ENCODE assay signal across 1 cellular context in the genomic region with DNA sequence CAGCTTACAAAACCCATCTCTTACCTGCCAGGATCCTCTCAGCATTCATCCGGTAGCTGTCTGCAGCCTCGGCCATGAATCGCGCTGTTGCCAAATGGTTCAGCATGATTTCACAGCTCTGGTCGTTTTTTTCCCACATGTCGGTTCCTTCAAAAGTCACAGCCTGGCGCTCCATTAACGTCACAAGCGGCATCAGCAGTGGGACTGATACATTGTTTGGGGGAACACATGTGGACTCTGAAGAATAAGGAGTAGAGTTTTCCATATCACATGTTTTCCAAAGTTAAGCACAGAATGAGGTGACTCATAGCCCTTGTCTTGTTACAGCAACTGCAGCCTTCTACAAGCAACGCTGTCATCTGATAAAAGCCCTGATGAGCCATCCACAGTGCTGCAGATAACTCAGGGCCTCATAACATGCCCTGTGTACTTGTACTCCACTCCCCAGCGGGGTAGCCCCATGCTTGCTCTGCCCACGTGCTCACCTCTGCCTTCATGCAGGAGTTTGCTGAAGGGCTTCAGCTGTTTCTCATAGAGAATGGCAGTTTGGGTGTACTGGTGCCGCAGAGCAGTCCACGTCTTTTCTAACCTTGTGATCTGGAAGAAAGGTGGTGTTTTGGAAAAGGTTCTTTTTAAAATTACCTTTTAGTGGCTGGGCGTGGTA.
A peak's percentile ranks its signal among the peaks of the same experiment; 100 is the strongest.
TF ChIP-seq lines count a peak whose summit lies in the region.

No MANE protein-coding gene starts in this region.

TF ChIP-seq in K562, 482 proteins besides CTCF, POLR2A, EP300 and RAD21 (continued from another document and continues in another):
- TF ChIP-seq, protein P1, sequence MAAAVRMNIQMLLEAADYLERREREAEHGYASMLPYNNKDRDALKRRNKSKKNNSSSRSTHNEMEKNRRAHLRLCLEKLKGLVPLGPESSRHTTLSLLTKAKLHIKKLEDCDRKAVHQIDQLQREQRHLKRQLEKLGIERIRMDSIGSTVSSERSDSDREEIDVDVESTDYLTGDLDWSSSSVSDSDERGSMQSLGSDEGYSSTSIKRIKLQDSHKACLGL (CRISPR knock-in tag; IDR thresholded peaks at IDR 0.05; ENCODE audit: borderline replicate concordance, poor library complexity, severe bottlenecking), result peak; percentile 53
- TF ChIP-seq DACH1 (IDR thresholded peaks at IDR 0.05; ENCODE audit: partially characterized antibody) (peak; percentile 77), C11orf30 (IDR thresholded peaks at IDR 0.05; ENCODE audit: low read depth) (0 out of 2 replicates have a peak, but pooled peaks have one; percentile 12), NR2C1 (IDR thresholded peaks at IDR 0.05) (no peak; the same call in 1 of the 2 replicates), NR2C1 (tag; IDR thresholded peaks at IDR 0.05) (0 out of 2 replicates have a peak, but pooled peaks have one; percentile 29), ESRRA (IDR thresholded peaks at IDR 0.05; ENCODE audit: borderline replicate concordance, low read depth) (peak; percentile 47; the same call in 1 of the 2 replicates), FOXA3 (CRISPR knock-in tag; conservative IDR thresholded peaks at IDR 0.05 in 1 of 2, IDR thresholded peaks at IDR 0.05 in 1 of 2) (peak; percentile 78 to 89), IRF2 (CRISPR knock-in tag; IDR thresholded peaks at IDR 0.05) (no peak), ZNF175 (CRISPR knock-in tag; IDR thresholded peaks at IDR 0.05; ENCODE audit: low read depth) (peak; percentile 99), L3MBTL2 (IDR thresholded peaks at IDR 0.05) (peak; percentile 98), KDM1A (IDR thresholded peaks at IDR 0.05) (peak; percentile 85 to 86), NCOA1 (IDR thresholded peaks at IDR 0.05; ENCODE audit: low read depth) (peak; percentile 83), ZBTB8A (IDR thresholded peaks at IDR 0.05; ENCODE audit: partially characterized antibody) (no peak), MXI1 (IDR thresholded peaks at IDR 0.05; ENCODE audit: low read depth, low read length) (peak; percentile 87), CREM (IDR thresholded peaks at IDR 0.05; ENCODE audit: low read depth) (peak; percentile 94), ZNF354B (CRISPR knock-in tag; IDR thresholded peaks at IDR 0.05) (peak; percentile 32; the same call in 1 of the 2 replicates), CREB1 (IDR thresholded peaks at IDR 0.05) (peak; percentile 92), CREB1 (CRISPR knock-in tag; IDR thresholded peaks at IDR 0.05) (peak; percentile 65; the same call in 1 of the 2 replicates), KLF6 (CRISPR knock-in tag; IDR thresholded peaks at IDR 0.05; ENCODE audit: borderline replicate concordance) (peak; percentile 39; the same call in 1 of the 2 replicates), ZNF57 (CRISPR knock-in tag; IDR thresholded peaks at IDR 0.05) (peak; percentile 16; the same call in 1 of the 2 replicates), MTA1 (IDR thresholded peaks at IDR 0.05; ENCODE audit: borderline replicate concordance) (peak; percentile 89), NEUROD1 (IDR thresholded peaks at IDR 0.05; ENCODE audit: borderline replicate concordance, low read depth, low read length, partially characterized antibody) (peak; percentile 75), EGR1 (conservative IDR thresholded peaks at IDR 0.05) (peak; percentile 53), ERF (CRISPR knock-in tag; IDR thresholded peaks at IDR 0.05) (no peak), NCOR1 (IDR thresholded peaks at IDR 0.05) (peak; percentile 87), CEBPG (CRISPR knock-in tag; IDR thresholded peaks at IDR 0.05) (peak; percentile 63; the same call in 1 of the 2 replicates), CEBPG (tag; conservative IDR thresholded peaks at IDR 0.05 in 1 of 2, IDR thresholded peaks at IDR 0.05 in 1 of 2) (peak; percentile 62 to 68), SMARCC2 (IDR thresholded peaks at IDR 0.05; ENCODE audit: low read depth) (peak; percentile 97), ZKSCAN8 (CRISPR knock-in tag; IDR thresholded peaks at IDR 0.05) (peak; percentile 82), TEAD4 (IDR thresholded peaks at IDR 0.05; ENCODE audit: low read length) (peak; percentile 94), TEAD4 (CRISPR knock-in tag; IDR thresholded peaks at IDR 0.05; ENCODE audit: borderline replicate concordance) (no peak), GATAD2B (IDR thresholded peaks at IDR 0.05; ENCODE audit: borderline replicate concordance) (peak; percentile 72; the same call in 1 of the 2 replicates), MYBL2 (IDR thresholded peaks at IDR 0.05; ENCODE audit: low read depth) (peak; percentile 72), MYBL2 (CRISPR knock-in tag; IDR thresholded peaks at IDR 0.05; ENCODE audit: borderline replicate concordance) (no peak), ZNF239 (CRISPR knock-in tag; IDR thresholded peaks at IDR 0.05) (peak; percentile 81), E2F8 (IDR thresholded peaks at IDR 0.05; ENCODE audit: low read depth, partially characterized antibody) (peak; percentile 70), ARID1B (IDR thresholded peaks at IDR 0.05) (peak; percentile 97), HES1 (IDR thresholded peaks at IDR 0.05; ENCODE audit: low read depth) (peak; percentile 64), TAF1 (IDR thresholded peaks at IDR 0.05; ENCODE audit: control insufficient read depth, extremely low read depth, insufficient read depth, low read length, severe bottlenecking) (peak; percentile 29), MIER1 (IDR thresholded peaks at IDR 0.05; ENCODE audit: low read depth) (peak; percentile 22; the same call in 1 of the 2 replicates), VEZF1 (CRISPR knock-in tag; IDR thresholded peaks at IDR 0.05) (peak; percentile 62), HDAC1 (IDR thresholded peaks at IDR 0.05) (peak in 1 of 2 experiments; percentile 90; a peak in 2 of 4 replicates), ZNF583 (CRISPR knock-in tag; IDR thresholded peaks at IDR 0.05) (peak; percentile 78; the same call in 1 of the 2 replicates), NFRKB (IDR thresholded peaks at IDR 0.05; ENCODE audit: low read depth) (peak; percentile 61), MTA2 (IDR thresholded peaks at IDR 0.05; ENCODE audit: low read depth) (peak; percentile 69), TAL1 (IDR thresholded peaks at IDR 0.05) (peak; percentile 85), E2F3 (CRISPR knock-in tag; IDR thresholded peaks at IDR 0.05) (no peak), MYNN (IDR thresholded peaks at IDR 0.05) (peak; percentile 88), MYNN (CRISPR knock-in tag; IDR thresholded peaks at IDR 0.05) (no peak)
- TF ChIP-seq, protein P2, sequence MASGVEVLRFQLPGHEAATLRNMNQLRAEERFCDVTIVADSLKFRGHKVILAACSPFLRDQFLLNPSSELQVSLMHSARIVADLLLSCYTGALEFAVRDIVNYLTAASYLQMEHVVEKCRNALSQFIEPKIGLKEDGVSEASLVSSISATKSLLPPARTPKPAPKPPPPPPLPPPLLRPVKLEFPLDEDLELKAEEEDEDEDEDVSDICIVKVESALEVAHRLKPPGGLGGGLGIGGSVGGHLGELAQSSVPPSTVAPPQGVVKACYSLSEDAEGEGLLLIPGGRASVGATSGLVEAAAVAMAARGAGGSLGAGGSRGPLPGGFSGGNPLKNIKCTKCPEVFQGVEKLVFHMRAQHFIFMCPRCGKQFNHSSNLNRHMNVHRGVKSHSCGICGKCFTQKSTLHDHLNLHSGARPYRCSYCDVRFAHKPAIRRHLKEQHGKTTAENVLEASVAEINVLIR (CRISPR knock-in tag; IDR thresholded peaks at IDR 0.05), result peak; percentile 68
- TF ChIP-seq, protein P3, sequence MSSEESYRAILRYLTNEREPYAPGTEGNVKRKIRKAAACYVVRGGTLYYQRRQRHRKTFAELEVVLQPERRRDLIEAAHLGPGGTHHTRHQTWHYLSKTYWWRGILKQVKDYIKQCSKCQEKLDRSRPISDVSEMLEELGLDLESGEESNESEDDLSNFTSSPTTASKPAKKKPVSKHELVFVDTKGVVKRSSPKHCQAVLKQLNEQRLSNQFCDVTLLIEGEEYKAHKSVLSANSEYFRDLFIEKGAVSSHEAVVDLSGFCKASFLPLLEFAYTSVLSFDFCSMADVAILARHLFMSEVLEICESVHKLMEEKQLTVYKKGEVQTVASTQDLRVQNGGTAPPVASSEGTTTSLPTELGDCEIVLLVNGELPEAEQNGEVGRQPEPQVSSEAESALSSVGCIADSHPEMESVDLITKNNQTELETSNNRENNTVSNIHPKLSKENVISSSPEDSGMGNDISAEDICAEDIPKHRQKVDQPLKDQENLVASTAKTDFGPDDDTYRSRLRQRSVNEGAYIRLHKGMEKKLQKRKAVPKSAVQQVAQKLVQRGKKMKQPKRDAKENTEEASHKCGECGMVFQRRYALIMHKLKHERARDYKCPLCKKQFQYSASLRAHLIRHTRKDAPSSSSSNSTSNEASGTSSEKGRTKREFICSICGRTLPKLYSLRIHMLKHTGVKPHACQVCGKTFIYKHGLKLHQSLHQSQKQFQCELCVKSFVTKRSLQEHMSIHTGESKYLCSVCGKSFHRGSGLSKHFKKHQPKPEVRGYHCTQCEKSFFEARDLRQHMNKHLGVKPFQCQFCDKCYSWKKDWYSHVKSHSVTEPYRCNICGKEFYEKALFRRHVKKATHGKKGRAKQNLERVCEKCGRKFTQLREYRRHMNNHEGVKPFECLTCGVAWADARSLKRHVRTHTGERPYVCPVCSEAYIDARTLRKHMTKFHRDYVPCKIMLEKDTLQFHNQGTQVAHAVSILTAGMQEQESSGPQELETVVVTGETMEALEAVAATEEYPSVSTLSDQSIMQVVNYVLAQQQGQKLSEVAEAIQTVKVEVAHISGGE (CRISPR knock-in tag; IDR thresholded peaks at IDR 0.05), result peak in 1 of 3 experiments; percentile 76; a peak in 2 of 6 replicates
- TF ChIP-seq, protein P4, sequence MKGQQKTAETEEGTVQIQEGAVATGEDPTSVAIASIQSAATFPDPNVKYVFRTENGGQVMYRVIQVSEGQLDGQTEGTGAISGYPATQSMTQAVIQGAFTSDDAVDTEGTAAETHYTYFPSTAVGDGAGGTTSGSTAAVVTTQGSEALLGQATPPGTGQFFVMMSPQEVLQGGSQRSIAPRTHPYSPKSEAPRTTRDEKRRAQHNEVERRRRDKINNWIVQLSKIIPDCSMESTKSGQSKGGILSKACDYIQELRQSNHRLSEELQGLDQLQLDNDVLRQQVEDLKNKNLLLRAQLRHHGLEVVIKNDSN (CRISPR knock-in tag; IDR thresholded peaks at IDR 0.05), result peak; percentile 88
- TF ChIP-seq, protein P5, sequence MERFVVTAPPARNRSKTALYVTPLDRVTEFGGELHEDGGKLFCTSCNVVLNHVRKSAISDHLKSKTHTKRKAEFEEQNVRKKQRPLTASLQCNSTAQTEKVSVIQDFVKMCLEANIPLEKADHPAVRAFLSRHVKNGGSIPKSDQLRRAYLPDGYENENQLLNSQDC (CRISPR knock-in tag; IDR thresholded peaks at IDR 0.05), result no peak
- TF ChIP-seq, protein P6, sequence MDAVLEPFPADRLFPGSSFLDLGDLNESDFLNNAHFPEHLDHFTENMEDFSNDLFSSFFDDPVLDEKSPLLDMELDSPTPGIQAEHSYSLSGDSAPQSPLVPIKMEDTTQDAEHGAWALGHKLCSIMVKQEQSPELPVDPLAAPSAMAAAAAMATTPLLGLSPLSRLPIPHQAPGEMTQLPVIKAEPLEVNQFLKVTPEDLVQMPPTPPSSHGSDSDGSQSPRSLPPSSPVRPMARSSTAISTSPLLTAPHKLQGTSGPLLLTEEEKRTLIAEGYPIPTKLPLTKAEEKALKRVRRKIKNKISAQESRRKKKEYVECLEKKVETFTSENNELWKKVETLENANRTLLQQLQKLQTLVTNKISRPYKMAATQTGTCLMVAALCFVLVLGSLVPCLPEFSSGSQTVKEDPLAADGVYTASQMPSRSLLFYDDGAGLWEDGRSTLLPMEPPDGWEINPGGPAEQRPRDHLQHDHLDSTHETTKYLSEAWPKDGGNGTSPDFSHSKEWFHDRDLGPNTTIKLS (IDR thresholded peaks at IDR 0.05; ENCODE audit: borderline replicate concordance, low read depth), result peak; percentile 66; the same call in 1 of the 2 replicates
- TF ChIP-seq, protein P7, sequence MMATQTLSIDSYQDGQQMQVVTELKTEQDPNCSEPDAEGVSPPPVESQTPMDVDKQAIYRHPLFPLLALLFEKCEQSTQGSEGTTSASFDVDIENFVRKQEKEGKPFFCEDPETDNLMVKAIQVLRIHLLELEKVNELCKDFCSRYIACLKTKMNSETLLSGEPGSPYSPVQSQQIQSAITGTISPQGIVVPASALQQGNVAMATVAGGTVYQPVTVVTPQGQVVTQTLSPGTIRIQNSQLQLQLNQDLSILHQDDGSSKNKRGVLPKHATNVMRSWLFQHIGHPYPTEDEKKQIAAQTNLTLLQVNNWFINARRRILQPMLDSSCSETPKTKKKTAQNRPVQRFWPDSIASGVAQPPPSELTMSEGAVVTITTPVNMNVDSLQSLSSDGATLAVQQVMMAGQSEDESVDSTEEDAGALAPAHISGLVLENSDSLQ (IDR thresholded peaks at IDR 0.05), result peak; percentile 68
